In the genomic region with DNA sequence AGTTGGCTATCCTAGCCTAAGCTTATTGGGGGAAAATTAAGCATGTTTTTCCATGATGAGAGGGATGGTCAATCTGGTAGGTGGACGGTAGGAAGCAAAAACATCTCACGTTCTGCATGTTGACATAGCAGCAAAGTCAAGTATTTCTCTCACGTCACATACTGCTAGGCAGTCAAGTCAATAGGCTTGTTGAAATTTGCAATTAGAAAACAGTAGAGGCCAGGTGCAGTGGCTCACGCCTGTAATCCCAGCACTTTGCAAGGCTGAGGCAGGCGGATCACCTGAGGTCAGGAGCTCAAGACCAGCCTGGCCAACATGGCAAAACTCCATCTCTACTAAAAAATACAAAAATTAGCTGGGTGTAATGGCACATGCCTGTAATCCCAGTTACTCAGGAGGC, we compare ENCODE assay signal across 6 cellular contexts. TPM values are rescaled to one million over a fixed set of nuclear protein-coding genes. Genes with fewer than 3 reads are reported as not detected.
"Had no signal": no experiment of that assay in that cellular context is flagged by ENCODE, and none has a peak within 500 bp of the region (broad histone marks: within the 10 kb centered on the region; RNA-seq: fewer than 3 reads in every experiment).

No MANE protein-coding gene starts in this region.

RNA-seq across cellular contexts. Expression of gene APOB, which starts 14.9 kb away (rescaled TPM):
- total RNA-seq: M059J; NCI-H460; PC-9; RPMI7951; SK-MEL-5; T-helper 1 cell treated with Interleukin-12 subunit alpha and Interleukin-12 subunit beta and Interleukin-4 antibody, amounts not matched to agents 30 ng/mL and 1 ng/mL, for 36 hours had no signal
